Comparison of ENCODE assay signal across 2 cellular contexts in genomic region chr11:24264868-24265267, GRCh38.
TF ChIP-seq lines count a peak whose summit lies in the region.

No MANE protein-coding gene starts in this region.

TF ChIP-seq in HepG2, 621 proteins besides CTCF, POLR2A, EP300 and RAD21:
- TF ChIP-seq ZNF451 (CRISPR knock-in tag; IDR thresholded peaks at IDR 0.05) (no peak), ZNF207 (IDR thresholded peaks at IDR 0.05; ENCODE audit: borderline replicate concordance) (no peak), PHF5A (CRISPR knock-in tag; IDR thresholded peaks at IDR 0.05; ENCODE audit: low read depth, unreplicated experiment) (no peak), ZHX1 (CRISPR knock-in tag; IDR thresholded peaks at IDR 0.05; ENCODE audit: low read depth) (no peak)

TF ChIP-seq in K562, 482 proteins besides CTCF, POLR2A, EP300 and RAD21:
- TF ChIP-seq CEBPG (CRISPR knock-in tag; IDR thresholded peaks at IDR 0.05) (no peak), CEBPG (tag; conservative IDR thresholded peaks at IDR 0.05 in 1 of 2, IDR thresholded peaks at IDR 0.05 in 1 of 2) (peak in 1 of 2 experiments; percentile 76; a peak in 2 of 4 replicates), ATF3 (IDR thresholded peaks at IDR 0.05) (peak; percentile 14; the same call in 1 of the 2 replicates), ATF3 (CRISPR knock-in tag; conservative IDR thresholded peaks at IDR 0.05) (no peak), TEAD1 (CRISPR knock-in tag; IDR thresholded peaks at IDR 0.05) (no peak)
